8 cellular contexts compared by ENCODE assay signal in the genomic region with DNA sequence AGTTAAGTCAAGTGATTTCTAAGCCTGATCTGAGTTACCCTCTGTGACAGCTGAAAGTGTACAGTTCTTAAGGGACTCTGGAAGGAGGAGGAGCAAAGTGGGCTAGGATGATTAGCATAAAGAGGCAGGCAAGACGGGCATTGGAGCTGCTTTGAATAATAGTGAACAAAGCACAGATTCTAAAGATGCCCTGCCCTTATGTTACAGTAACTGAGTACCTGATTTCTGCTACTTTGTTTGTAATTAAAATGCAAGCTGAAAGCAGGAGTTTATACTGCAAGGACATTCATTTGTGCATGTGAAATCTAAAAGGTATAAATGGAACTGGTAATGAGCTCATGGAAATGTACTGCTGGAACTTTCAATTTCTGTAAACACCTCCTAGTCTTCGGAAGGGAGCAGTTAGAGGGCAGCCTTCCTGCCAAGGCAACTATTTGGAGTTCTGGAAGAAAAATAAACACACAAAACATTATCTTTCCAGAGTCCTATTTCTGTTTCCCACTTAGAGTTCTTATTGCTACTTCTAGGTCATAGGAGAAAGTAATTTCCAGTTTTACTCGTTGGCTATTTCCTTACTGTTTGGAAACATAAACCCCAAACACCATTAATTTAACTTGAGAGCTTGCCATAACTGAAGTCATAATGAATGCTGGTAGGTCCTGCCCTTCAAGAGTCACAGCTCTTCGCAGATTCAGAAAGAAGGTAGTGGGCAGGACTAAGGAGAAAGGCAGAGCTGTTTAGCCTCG. TPM values are rescaled to one million over a fixed set of nuclear protein-coding genes. Genes with fewer than 3 reads are reported as not detected.
DNase-seq lines count a peak whose midpoint lies in the region; TF ChIP-seq lines count a peak whose summit lies in the region.

A gene with protein sequence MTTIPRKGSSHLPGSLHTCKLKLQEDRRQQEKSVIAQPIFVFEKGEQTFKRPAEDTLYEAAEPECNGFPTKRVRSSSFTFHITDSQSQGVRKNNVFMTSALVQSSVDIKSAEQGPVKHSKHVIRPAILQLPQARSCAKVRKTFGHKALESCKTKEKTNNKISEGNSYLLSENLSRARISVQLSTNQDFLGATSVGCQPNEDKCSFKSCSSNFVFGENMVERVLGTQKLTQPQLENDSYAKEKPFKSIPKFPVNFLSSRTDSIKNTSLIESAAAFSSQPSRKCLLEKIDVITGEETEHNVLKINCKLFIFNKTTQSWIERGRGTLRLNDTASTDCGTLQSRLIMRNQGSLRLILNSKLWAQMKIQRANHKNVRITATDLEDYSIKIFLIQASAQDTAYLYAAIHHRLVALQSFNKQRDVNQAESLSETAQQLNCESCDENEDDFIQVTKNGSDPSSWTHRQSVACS (minus strand): TSS at position 45 of the 746 bp plus-strand sequence. CDS start 486 bp downstream, outside the sequence.

- H3F3A ChIP-seq in GM23248 (ENCODE audit: insufficient read depth), result peaks cover 43% of the 10 kb centered on the region

- H3K9me3 ChIP-seq in GM23248 (ENCODE audit: low read depth), result no peaks in the 10 kb centered on the region
- H3K9me3 ChIP-seq in parathyroid adenoma (ENCODE audit: control insufficient read depth, low read length), result no peaks in the 10 kb centered on the region

- H3K79me2 ChIP-seq in GM23248 (ENCODE audit: insufficient read depth), result no peaks in the 10 kb centered on the region
- no peaks in the 10 kb centered on the region for H3K79me2 ChIP-seq in parathyroid adenoma

- H3K4me3 ChIP-seq in GM23248 (peak within 1 kb of the TSS; percentile 42), fibroblast of pulmonary artery (replicated peaks; ENCODE audit: low read depth, low read length) (peak within 1 kb of the TSS; percentile 47), parathyroid adenoma (ENCODE audit: low read depth, low read length) (peak within 1 kb of the TSS; percentile 32)

- in situ Hi-C loops in GM23248 (cut with MboI), result no loop called here

- peaks cover 31% of the 10 kb centered on the region for H3K4me1 ChIP-seq in GM23248 (ENCODE audit: insufficient read depth)
- H3K4me1 ChIP-seq in parathyroid adenoma, result peaks cover 21% of the 10 kb centered on the region

- H3K27me3 ChIP-seq in GM23248 (replicated peaks; ENCODE audit: insufficient read depth) (no peaks in the 10 kb centered on the region), parathyroid adenoma (ENCODE audit: control insufficient read depth, insufficient read depth, low read length) (no peaks in the 10 kb centered on the region)

- H3K9ac ChIP-seq in GM23248 (peak within 1 kb of the TSS; percentile 2; the same call in 1 of the 2 replicates), parathyroid adenoma (no peak within 1 kb of the TSS)

- DNase-seq in GM23248 (peak; percentile 44), OCI-M1 (lab: John Stamatoyannopoulos, UW) (peak; percentile 71), fibroblast of pulmonary artery (ENCODE audit: low read depth) (peak; percentile 34), NCI-H2081 treated with DMSO at 0.1 percent for 48 hours (lab: John Stamatoyannopoulos, UW) (no peak), NCI-H2029 (lab: John Stamatoyannopoulos, UW) (no peak), HPDE6-E6E7 (ENCODE audit: extremely low spot score) (no peak)
- no peak for DNase-seq in stimulated activated CD4-positive, alpha-beta T cell treated with anti-CD3 and anti-CD28 coated beads, Interleukin-2, amount 100 ng/mL, for 24 hours

- H3K36me3 ChIP-seq in GM23248 (ENCODE audit: low read depth), result no peaks in the 10 kb centered on the region
- no peaks in the 10 kb centered on the region for H3K36me3 ChIP-seq in parathyroid adenoma (ENCODE audit: control insufficient read depth, insufficient read depth, low read length)

- TF ChIP-seq CTCF in fibroblast of pulmonary artery (IDR thresholded peaks at IDR 0.05; ENCODE audit: low read length, missing control alignments) (no peak), parathyroid adenoma (IDR thresholded peaks at IDR 0.05) (no peak)

- WGBS in GM23248 (ENCODE audit: low coverage in 1 of 2, low lambda C conversion rate in 2 of 2, missing lambda C conversion rate in 2 of 2), 2 experiments, result 7 to 8% methylated on average over 5 of the region's 5 CpGs

- peak within 1 kb of the TSS; percentile 63 for H3K4me2 ChIP-seq in GM23248 (ENCODE audit: unreplicated experiment)
- peak within 1 kb of the TSS; percentile 64 for H3K4me2 ChIP-seq in parathyroid adenoma (ENCODE audit: low read length)

- H3K9me2 ChIP-seq in GM23248 (ENCODE audit: insufficient read depth), result no peaks in the 10 kb centered on the region

- H2AFZ ChIP-seq in GM23248 (peak within 1 kb of the TSS; percentile 32), parathyroid adenoma (peak within 1 kb of the TSS; percentile 87)

- peak within 1 kb of the TSS; percentile 20; the same call in 1 of the 2 replicates for H3K27ac ChIP-seq in GM23248
- H3K27ac ChIP-seq in parathyroid adenoma, result peak within 1 kb of the TSS; percentile 76

- H4K20me1 ChIP-seq in GM23248 (ENCODE audit: insufficient read depth), result no peaks in the 10 kb centered on the region

RNA-seq across cellular contexts. Expression of the gene that starts here (rescaled TPM):
- not detected in 2 replicates for total RNA-seq in GM23248 (2014; rRNA removed; shearing (Covaris generic))
- polyA plus RNA-seq in GM23248 (2016; fragmentation: Nextera tagmentation; extraction: Ambion mirVana), result not detected in 2 replicates

Comparison
In these comparisons a context has a peak if more than half of its experiments do, and no peak if none do; other contexts are left out.
1. Peak in DNase-seq, H3K4me3 ChIP-seq, H3K27ac ChIP-seq, H3K9ac ChIP-seq and H3K4me2 ChIP-seq in GM23248; RNA of the gene not detected or under 1 TPM.
2. DNase-seq: peak in OCI-M1 (single experiment) and fibroblast of pulmonary artery (single experiment); none in stimulated activated CD4-positive, alpha-beta T cell treated with anti-CD3 and anti-CD28 coated beads, Interleukin-2, amount 100 ng/mL, for 24 hours (0 of 2), NCI-H2081 treated with DMSO at 0.1 percent for 48 hours (single experiment), NCI-H2029 (single experiment) and HPDE6-E6E7 (single experiment).
3. Peak in every context shown above with its lines, with median percentiles within 50 percentile points of each other: H3K4me3 ChIP-seq.